In genomic region chr5:80346055-80346454, GRCh38 we compare ENCODE assay signal across 8 cellular contexts. TPM values are rescaled to one million over a fixed set of nuclear protein-coding genes. Genes with fewer than 3 reads are reported as not detected.
DNase-seq lines count a peak whose midpoint lies in the region; ATAC-seq and TF ChIP-seq lines count a peak whose summit lies in the region.

No MANE protein-coding gene starts in this region.

- no peaks in the 10 kb centered on the region for H4K20me1 ChIP-seq in OCI-LY7 (ENCODE audit: insufficient read depth, low read length)

- POLR2A ChIA-PET in OCI-LY7 (lab: Charles Lee), result interaction anchor here (0.6 to 1.4 kb wide), 2 partner anchors 120 to 325 kb away, joined by 3 read pairs; no protein-coding TSS in a partner anchor

- ATAC-seq in CD4-positive, CD25-positive, alpha-beta regulatory T cell (ENCODE audit: low read depth in 2 of 2), result peak; percentile 28 to 50
- ATAC-seq in GM18909 (IDR thresholded peaks at IDR 0.05; ENCODE audit: poor library complexity, unreplicated experiment) (no peak), Right ventricle myocardium superior (ENCODE audit: poor library complexity) (no peak), sciatic nerve (no peak)

- no peak overlapping the region for H3K4me2 ChIP-seq in OCI-LY7 (ENCODE audit: low read length)

- H3K4me1 ChIP-seq in CD4-positive, CD25-positive, alpha-beta regulatory T cell (ENCODE audit: control insufficient read depth, insufficient read depth, low read length, poor library complexity, severe bottlenecking), result no peaks in the 10 kb centered on the region
- H3K4me1 ChIP-seq in OCI-LY7 (ENCODE audit: insufficient read depth, low read length, poor library complexity, severe bottlenecking), result no peaks in the 10 kb centered on the region

- no peaks in the 10 kb centered on the region for H3K9me3 ChIP-seq in CD4-positive, CD25-positive, alpha-beta regulatory T cell (ENCODE audit: control insufficient read depth in 2 of 2, low read length in 2 of 2)
- no peaks in the 10 kb centered on the region for H3K9me3 ChIP-seq in OCI-LY7 (ENCODE audit: low read length)

- no peaks in the 10 kb centered on the region for H3K36me3 ChIP-seq in CD4-positive, CD25-positive, alpha-beta regulatory T cell (ENCODE audit: control insufficient read depth, insufficient read depth, low read length)
- H3K36me3 ChIP-seq in OCI-LY7 (ENCODE audit: insufficient read depth, low read length), result no peaks in the 10 kb centered on the region

- no TSS peak for BruUV-seq in OCI-LY7 (replicated peaks; lab: Mats Ljungman, UMichigan)

- no peak overlapping the region for H3K27ac Mint-ChIP-seq in CD4-positive, CD25-positive, alpha-beta regulatory T cell

- TF ChIP-seq CTCF in GM20000 (IDR thresholded peaks at IDR 0.05; ENCODE audit: extremely low read depth, missing control alignments) (peak; percentile 23), OCI-LY7 (conservative IDR thresholded peaks at IDR 0.05; ENCODE audit: low read length) (peak; percentile 77), astrocyte of the cerebellum (IDR thresholded peaks at IDR 0.05; ENCODE audit: low read depth, low read length, missing control alignments) (peak; percentile 35)

- H3K27me3 ChIP-seq in CD4-positive, CD25-positive, alpha-beta regulatory T cell (ENCODE audit: control insufficient read depth, insufficient read depth, low read length), result peaks cover 2% of the 10 kb centered on the region

- intact Hi-C loops in OCI-LY7 (cut with micrococcal nuclease; ENCODE audit: unreplicated experiment) (no loop called here), Right ventricle myocardium superior (cut with DNase I) (no loop called here), sciatic nerve (cut with DNase I) (no loop called here)

- no peak overlapping the region for H2AFZ ChIP-seq in OCI-LY7 (ENCODE audit: low read length)

- no peaks in the 10 kb centered on the region for H3K9me2 ChIP-seq in OCI-LY7 (ENCODE audit: insufficient read depth, low read length)

- peaks cover 20% of the 10 kb centered on the region for H3K27me3 Mint-ChIP-seq in CD4-positive, CD25-positive, alpha-beta regulatory T cell

- peaks cover 0 to 2% (median 0%) of the 10 kb centered on the region in 7 donors for H3K9me3 Mint-ChIP-seq in CD4-positive, CD25-positive, alpha-beta regulatory T cell

- H3K4me3 Mint-ChIP-seq in CD4-positive, CD25-positive, alpha-beta regulatory T cell, result no peak overlapping the region

- CTCF ChIA-PET in OCI-LY7 (lab: Charles Lee; ENCODE audit: unreplicated experiment), result interaction anchor here (0.6 kb wide), 1 partner anchor 69 kb away, joined by 3 read pairs; no protein-coding TSS in a partner anchor

- H3K4me3 ChIP-seq in CD4-positive, CD25-positive, alpha-beta regulatory T cell (ENCODE audit: low read depth, low read length), result no peak overlapping the region
- no peak overlapping the region for H3K4me3 ChIP-seq in OCI-LY7 (ENCODE audit: low read depth, low read length, poor library complexity, severe bottlenecking)
- H3K4me3 ChIP-seq in astrocyte of the cerebellum (ENCODE audit: low read depth, low read length), result no peak overlapping the region

- in situ Hi-C loops in astrocyte of the cerebellum (cut with HindIII; ENCODE audit: low sequenced_read_pairs), result no loop called here

- H3K27ac ChIP-seq in CD4-positive, CD25-positive, alpha-beta regulatory T cell (ENCODE audit: insufficient read depth, low read length, poor library complexity, severe bottlenecking), result no peak overlapping the region
- no peak overlapping the region for H3K27ac ChIP-seq in OCI-LY7 (ENCODE audit: low read depth, low read length, poor library complexity, severe bottlenecking)

- H3K79me2 ChIP-seq in OCI-LY7 (ENCODE audit: insufficient read depth, low read depth, low read length), result no peaks in the 10 kb centered on the region

- H3K4me1 Mint-ChIP-seq in CD4-positive, CD25-positive, alpha-beta regulatory T cell, result peaks cover 0 to 2% (median 0%) of the 10 kb centered on the region in 4 donors

- H3K36me3 Mint-ChIP-seq in CD4-positive, CD25-positive, alpha-beta regulatory T cell, result no peaks in the 10 kb centered on the region

- peak; percentile 4 to 52 (median 21) for DNase-seq in CD4-positive, CD25-positive, alpha-beta regulatory T cell
- DNase-seq in GM20000 (ENCODE audit: low spot score) (peak; percentile 44), OCI-LY7 (ENCODE audit: low spot score) (peak; percentile 52), astrocyte of the cerebellum (ENCODE audit: low read depth) (no peak), medulla oblongata (ENCODE audit: extremely low spot score) (peak; percentile 29), Right ventricle myocardium superior (no peak), sciatic nerve (ENCODE audit: low spot score) (no peak)

RNA-seq across cellular contexts. Expression of gene SPZ1, which starts 26.3 kb away (rescaled TPM):
- not detected for total RNA-seq in CD4-positive, CD25-positive, alpha-beta regulatory T cell
- polyA plus RNA-seq in CD4-positive, CD25-positive, alpha-beta regulatory T cell, result not detected
- total RNA-seq in OCI-LY7 (2014; rRNA removed; shearing (Covaris generic)), result not detected in 2 replicates
- total RNA-seq in OCI-LY7 (2022) (not detected in 2 replicates), Right ventricle myocardium superior (not detected), sciatic nerve (not detected)

Comparison
In these comparisons a context has a peak if more than half of its experiments do, and no peak if none do; other contexts are left out.
1. ATAC-seq: peak in CD4-positive, CD25-positive, alpha-beta regulatory T cell (2 of 2); none in GM18909 (single experiment), Right ventricle myocardium superior (single experiment) and sciatic nerve (single experiment).
2. DNase-seq: peak in CD4-positive, CD25-positive, alpha-beta regulatory T cell (3 of 3), GM20000 (single experiment), OCI-LY7 (single experiment) and medulla oblongata (single experiment); none in astrocyte of the cerebellum (single experiment), Right ventricle myocardium superior (single experiment) and sciatic nerve (single experiment).
3. CTCF ChIP-seq: peak in every context shown above with its lines; median percentile 77 in OCI-LY7; 35 in astrocyte of the cerebellum; 23 in GM20000.